19 cellular contexts compared by ENCODE assay signal in the genomic region with DNA sequence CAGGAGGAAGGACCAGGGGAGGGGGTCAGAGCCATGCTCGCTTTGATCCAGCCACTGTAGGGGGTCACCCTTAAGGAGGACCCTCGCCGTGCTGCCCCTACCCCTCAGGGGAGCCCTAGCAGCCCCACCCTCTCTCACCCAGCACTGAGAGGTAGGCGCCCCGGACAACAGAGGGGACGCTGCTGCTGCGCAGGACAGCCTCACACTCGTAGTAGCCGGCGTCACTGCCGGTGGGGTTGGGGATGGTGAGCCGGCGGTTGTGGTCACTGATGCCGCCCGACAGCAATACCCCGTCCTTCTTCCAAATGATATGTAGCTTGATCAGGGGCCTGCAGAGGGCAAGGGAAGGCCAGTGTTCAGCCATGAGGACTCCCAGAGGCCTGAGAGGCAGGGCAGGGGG.
DNase-seq lines count a peak whose midpoint lies in the region; FAIRE-seq lines count a peak whose summit lies in the region.
"Had no signal": no experiment of that assay in that cellular context is flagged by ENCODE, and none has a peak within 500 bp of the region (broad histone marks: within the 10 kb centered on the region; RNA-seq: fewer than 3 reads in every experiment).

No MANE protein-coding gene starts in this region.

- no peaks in the 10 kb centered on the region for H3K36me3 ChIP-seq in H7 (replicated peaks; ENCODE audit: control insufficient read depth, insufficient read depth, low read length)
- peaks cover 16 to 24% of the 10 kb centered on the region in 2 donors for H3K36me3 ChIP-seq in neuronal stem cell (replicated peaks in 1 of 2; ENCODE audit: control insufficient read depth in 2 of 2, insufficient read depth in 2 of 2, low read length in 2 of 2)
- H3K36me3 ChIP-seq: BE2C, HAP-1 had no signal

- no peak overlapping the region for H2AFZ ChIP-seq in neuronal stem cell (ENCODE audit: low read length)

- H3K4ac ChIP-seq in neuronal stem cell (ENCODE audit: low read length): no peak overlapping the region

- no peak overlapping the region for H4K8ac ChIP-seq in neuronal stem cell (ENCODE audit: low read depth, low read length)

- H3K18ac ChIP-seq in neuronal stem cell (ENCODE audit: low read length): peak overlapping the region; percentile 62

- H2BK5ac ChIP-seq in neuronal stem cell (ENCODE audit: low read length): no peak overlapping the region

- FAIRE-seq in HTR-8/SVneo (lab: Jason Lieb, UNC) (peak; percentile 55), urothelium cell line (lab: Jason Lieb, UNC) (peak; percentile 62)
- FAIRE-seq: A204.1, G401.6, GM12891, GM19239, H1 had no signal

- no peak overlapping the region for H2AK5ac ChIP-seq in neuronal stem cell (ENCODE audit: low read depth, low read length)

- H3K27me3 ChIP-seq in H7 (ENCODE audit: control insufficient read depth, insufficient read depth, low read length): no peaks in the 10 kb centered on the region
- no peaks in the 10 kb centered on the region for H3K27me3 ChIP-seq in neuronal stem cell (ENCODE audit: control insufficient read depth in 3 of 3, insufficient read depth in 3 of 3, low read depth in 1 of 3, low read length in 3 of 3)
- H3K27me3 ChIP-seq: BE2C had no signal

- no peak overlapping the region for H2BK120ac ChIP-seq in neuronal stem cell (ENCODE audit: low read depth, low read length)

- no peaks in the 10 kb centered on the region for H3K4me1 ChIP-seq in neuronal stem cell (ENCODE audit: control insufficient read depth in 2 of 2, insufficient read depth in 1 of 2, low read depth in 1 of 2, low read length in 2 of 2)
- H3K4me1 ChIP-seq: BE2C, HAP-1 had no signal

- H3K9me3 ChIP-seq in neuronal stem cell (replicated peaks in 1 of 2; ENCODE audit: control insufficient read depth in 2 of 2, insufficient read depth in 1 of 2, low read depth in 1 of 2, low read length in 2 of 2): peaks cover 5 to 7% of the 10 kb centered on the region in 2 donors
- H3K9me3 ChIP-seq: BE2C, HAP-1 had no signal

- no peak overlapping the region for H3K27ac ChIP-seq in neuronal stem cell (replicated peaks; ENCODE audit: low read length)

- no peak overlapping the region for H2BK12ac ChIP-seq in neuronal stem cell (ENCODE audit: low read length)

- DNase-seq in H7 (peak; percentile 37), HTR-8/SVneo (ENCODE audit: insufficient read length, low spot score) (no peak), neuronal stem cell (ENCODE audit: low spot score) (no peak), urothelium cell line (ENCODE audit: low spot score) (no peak), DMS 273 (lab: John Stamatoyannopoulos, UW; ENCODE audit: unreplicated experiment) (no peak), NCI-H82 treated with DMSO at 0.1 percent for 48 hours (lab: John Stamatoyannopoulos, UW; ENCODE audit: unreplicated experiment) (no peak)
- DNase-seq: ACHN; BE2C; C1 segment of cervical spinal cord; CD4-positive, CD25-positive, alpha-beta regulatory T cell; CD8-positive, alpha-beta memory T cell; COR-L47; IMR-90 had no signal

- H3K4me3 ChIP-seq in H7 (ENCODE audit: insufficient read depth, low read depth, low read length): no peak overlapping the region
- H3K4me3 ChIP-seq in neuronal stem cell (ENCODE audit: low read length in 2 of 2): no peak overlapping the region
- H3K4me3 ChIP-seq: HAP-1 had no signal

- no peak overlapping the region for H3K4me2 ChIP-seq in neuronal stem cell (ENCODE audit: insufficient read depth, low read length, poor library complexity, severe bottlenecking)

- H3K23ac ChIP-seq in neuronal stem cell (ENCODE audit: low read depth, low read length, poor library complexity): no peak overlapping the region

- no peak overlapping the region for H3K9ac ChIP-seq in neuronal stem cell (ENCODE audit: low read depth, low read length, poor library complexity)

- no peak overlapping the region for H4K91ac ChIP-seq in neuronal stem cell (ENCODE audit: low read depth, low read length, poor library complexity)

- no peaks in the 10 kb centered on the region for H3K79me1 ChIP-seq in neuronal stem cell (ENCODE audit: low read depth, low read length)

- no CpG with 5 or more reads among the region's 16 CpGs for WGBS in neuronal stem cell (ENCODE audit: extremely low coverage in 2 of 2, insufficient read length in 2 of 2, insufficient replicate concordance in 1 of 2), 2 donors

- H3K14ac ChIP-seq in neuronal stem cell (ENCODE audit: low read length): no peak overlapping the region

- H2BK15ac ChIP-seq in neuronal stem cell (ENCODE audit: low read length): no peak overlapping the region
